ENCODE assay signal across 9 cellular contexts in the genomic region with DNA sequence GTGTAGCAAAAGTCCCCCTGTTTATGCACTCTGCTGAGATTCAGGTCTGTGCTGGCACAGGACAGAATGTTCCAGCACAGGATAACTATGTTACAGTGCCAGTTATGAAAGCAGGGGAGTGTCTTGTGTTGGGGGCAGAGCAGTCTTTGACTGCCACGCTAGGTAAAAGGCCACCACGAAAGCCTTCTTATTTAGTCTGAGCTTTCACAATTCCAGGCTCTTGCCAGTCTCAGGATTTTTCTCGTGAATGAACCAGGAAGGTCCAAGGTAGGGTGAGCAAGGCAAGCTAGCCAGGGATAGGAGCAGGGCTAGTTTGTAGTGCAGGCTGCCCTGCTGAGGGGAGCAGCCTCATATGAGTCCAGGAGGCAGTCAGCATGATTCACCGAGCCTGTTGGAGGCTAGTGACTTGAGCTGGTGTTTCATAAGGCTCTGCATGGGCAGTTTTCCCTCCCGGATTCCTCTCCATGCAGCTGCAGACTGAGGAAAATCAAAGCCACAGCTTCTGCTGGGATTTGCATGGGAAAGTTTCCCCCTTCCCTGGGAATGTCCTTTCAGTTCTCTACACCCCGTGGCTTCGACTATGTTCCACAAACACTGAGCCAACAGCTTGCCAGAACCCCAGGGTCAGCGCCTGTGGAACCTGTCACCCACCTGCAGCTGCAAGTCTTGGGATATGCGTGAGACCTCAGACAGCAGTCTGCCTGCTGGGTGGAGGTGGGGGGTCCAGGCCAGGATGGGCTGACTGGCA.
A peak's percentile ranks its signal among the peaks of the same experiment; 100 is the strongest.
DNase-seq lines count a peak whose midpoint lies in the region; ATAC-seq and TF ChIP-seq lines count a peak whose summit lies in the region.
"Had no signal": no experiment of that assay in that cellular context is flagged by ENCODE, and none has a peak within 500 bp of the region (broad histone marks: within the 10 kb centered on the region; RNA-seq: fewer than 3 reads in every experiment).

No MANE protein-coding gene starts in this region.

- H3K4me1 ChIP-seq in HUES48 (ENCODE audit: control insufficient read depth, insufficient read depth, low read length), result no peaks in the 10 kb centered on the region
- peaks cover 8 to 17% of the 10 kb centered on the region in 2 donors for H3K4me1 ChIP-seq in left lung
- no peaks in the 10 kb centered on the region for H3K4me1 ChIP-seq in thymus (ENCODE audit: control insufficient read depth, insufficient read depth, low read length)

- ATAC-seq in left lung, result peak; percentile 63
- no peak for ATAC-seq in HG03432 (IDR thresholded peaks at IDR 0.05; ENCODE audit: unreplicated experiment)
- ATAC-seq in left colon, result no peak

- DNase-seq in dedifferentiated amniotic fluid mesenchymal stem cell (ENCODE audit: extremely low spot score), result peak; percentile 78
- DNase-seq in left lung, result no peak
- DNase-seq in KBM-7, result no peak
- DNase-seq in NOMO-1 treated with DMSO at 0.1 percent for 48 hours (lab: John Stamatoyannopoulos, UW; ENCODE audit: unreplicated experiment), result no peak
- no peak for DNase-seq in left colon
- DNase-seq: OCI-M1 had no signal

- H3K9me3 ChIP-seq in HUES48 (ENCODE audit: control insufficient read depth, insufficient read depth, low read length) (no peaks in the 10 kb centered on the region), left lung (no peaks in the 10 kb centered on the region), thymus (ENCODE audit: control insufficient read depth) (no peaks in the 10 kb centered on the region)

- in situ Hi-C loops in KBM-7 (cut with MboI; ENCODE audit: low pct_unique_long_range_greater_than_20kb, low sequenced_read_pairs), result no loop called here

- intact Hi-C loops in left lung (cut with DNase I) (no loop called here), left colon (cut with DNase I, micrococcal nuclease) (no loop called here)

- H3K27ac ChIP-seq in HUES48 (ENCODE audit: low read depth, low read length) (peak overlapping the region; percentile 53), left lung (peak overlapping the region; percentile 26 to 53), thymus (ENCODE audit: low read depth) (peak overlapping the region; percentile 22)

- H3K36me3 ChIP-seq in HUES48 (ENCODE audit: control insufficient read depth, insufficient read depth, low read length) (no peaks in the 10 kb centered on the region), left lung (no peaks in the 10 kb centered on the region), thymus (ENCODE audit: control insufficient read depth, insufficient read depth) (no peaks in the 10 kb centered on the region)

- WGBS in thymus, result 91% methylated on average over 9 of the region's 9 CpGs

- H3K9ac ChIP-seq in HUES48 (ENCODE audit: low read depth, low read length), result no peak overlapping the region

- H3K4me3 ChIP-seq in HUES48 (ENCODE audit: low read depth, low read length) (no peak overlapping the region), left lung (no peak overlapping the region), thymus (ENCODE audit: low read length) (no peak overlapping the region)

- no peak for TF ChIP-seq CTCF in left lung (IDR thresholded peaks at IDR 0.05)

- H3K27me3 ChIP-seq in HUES48 (ENCODE audit: control insufficient read depth, insufficient read depth, low read length) (no peaks in the 10 kb centered on the region), left lung (no peaks in the 10 kb centered on the region), thymus (ENCODE audit: control insufficient read depth, insufficient read depth) (no peaks in the 10 kb centered on the region)
